9 cellular contexts compared by ENCODE assay signal in the genomic region with DNA sequence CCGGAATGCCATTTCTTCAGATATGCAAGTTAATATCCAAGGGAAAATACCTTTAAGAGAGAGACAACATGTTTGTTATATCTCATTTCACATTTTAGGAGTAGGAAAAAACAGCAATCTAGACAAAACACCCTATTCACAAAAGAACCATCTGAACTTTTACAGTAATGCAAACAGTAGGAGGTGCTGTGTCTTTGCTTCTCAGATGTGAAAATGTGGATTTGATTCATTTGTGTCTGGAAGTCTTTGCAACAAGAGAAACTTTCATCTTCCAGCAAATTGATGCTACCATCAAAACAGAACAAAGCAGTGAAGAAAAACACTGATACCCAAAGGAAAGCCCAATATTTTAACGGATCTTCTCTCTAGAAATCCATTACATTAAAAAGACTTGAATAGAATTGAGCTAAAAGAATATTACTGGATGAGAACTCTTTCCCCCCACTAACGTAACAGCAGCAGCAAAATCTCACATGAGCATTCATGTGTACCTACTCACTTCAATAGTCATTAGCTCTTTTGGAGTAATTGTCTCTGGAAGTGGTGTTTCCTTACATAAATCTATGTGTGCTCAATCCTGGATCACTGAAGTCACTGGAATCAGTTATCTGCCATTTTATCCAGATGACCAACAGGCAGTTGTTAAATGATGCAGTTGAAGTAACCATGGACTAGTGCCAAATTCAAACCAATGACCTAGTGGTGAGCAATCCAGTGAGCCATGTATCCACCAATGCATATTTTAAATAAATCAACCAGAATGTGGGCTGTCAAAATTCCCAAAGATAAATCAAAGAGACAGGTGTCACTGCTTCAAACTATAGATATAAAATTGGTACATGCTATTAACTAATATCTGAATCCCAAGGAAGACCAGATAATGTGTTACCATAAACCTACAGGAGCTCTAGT. TPM values are rescaled to one million over a fixed set of nuclear protein-coding genes. Genes with fewer than 3 reads are reported as not detected.
DNase-seq lines count a peak whose midpoint lies in the region; ATAC-seq and TF ChIP-seq lines count a peak whose summit lies in the region.
"Had no signal": no experiment of that assay in that cellular context is flagged by ENCODE, and none has a peak within 500 bp of the region (broad histone marks: within the 10 kb centered on the region; RNA-seq: fewer than 3 reads in every experiment).

No MANE protein-coding gene starts in this region.

- peak overlapping the region; percentile 93 for H3K27ac ChIP-seq in epithelial cell of prostate

- DNase-seq in DMS79 (lab: John Stamatoyannopoulos, UW) (peak; percentile 16), NCI-H460 (ENCODE audit: extremely low read depth, low read depth) (peak; percentile 28), epithelial cell of prostate (ENCODE audit: low read depth, low spot score) (peak; percentile 63), osteocyte (ENCODE audit: extremely low spot score, unreplicated experiment) (no peak), NCI-H2081 treated with DMSO at 0.1 percent for 48 hours (lab: John Stamatoyannopoulos, UW) (no peak)
- no peak for DNase-seq in activated CD8-positive, alpha-beta memory T cell treated with anti-CD3 and anti-CD28 coated beads for 24 hours
- no peak for DNase-seq in stimulated activated CD4-positive, alpha-beta T cell treated with anti-CD3 and anti-CD28 coated beads, Interleukin-4, amount 100 ng/mL, for 4 hours
- DNase-seq: activated T-cell treated with anti-CD3 and anti-CD28 coated beads, Interleukin-2, amount 50 U/mL, for 72 hours had no signal

- H3K27ac Mint-ChIP-seq in osteocyte (ENCODE audit: unreplicated experiment): peak overlapping the region; percentile 5
- H3K27ac Mint-ChIP-seq: activated T-cell treated with anti-CD3 and anti-CD28 coated beads, Interleukin-2, amount 50 U/mL, for 72 hours had no signal

- peaks cover 22% of the 10 kb centered on the region for H3K36me3 Mint-ChIP-seq in osteocyte (ENCODE audit: unreplicated experiment)

- no peak for ATAC-seq in HG02840 (IDR thresholded peaks at IDR 0.05; ENCODE audit: low FRiP score, unreplicated experiment)
- ATAC-seq: activated T-cell treated with anti-CD3 and anti-CD28 coated beads, Interleukin-2, amount 50 U/mL, for 72 hours had no signal

- peaks cover 46% of the 10 kb centered on the region for H3K4me1 Mint-ChIP-seq in osteocyte (ENCODE audit: unreplicated experiment)

- no peaks in the 10 kb centered on the region for H3K27me3 Mint-ChIP-seq in osteocyte (ENCODE audit: unreplicated experiment)

- peak; percentile 58 for TF ChIP-seq CTCF in osteocyte (IDR thresholded peaks at IDR 0.05)

- peak overlapping the region; percentile 93 for H3K4me3 Mint-ChIP-seq in osteocyte (ENCODE audit: unreplicated experiment)
- H3K4me3 Mint-ChIP-seq: activated T-cell treated with anti-CD3 and anti-CD28 coated beads, Interleukin-2, amount 50 U/mL, for 72 hours had no signal

- no peaks in the 10 kb centered on the region for H3K9me3 Mint-ChIP-seq in osteocyte (ENCODE audit: unreplicated experiment)

RNA-seq across cellular contexts. Expression of a gene that starts 1.8 kb away (rescaled TPM):
- 8.2 and 9.2 TPM in 2 replicates for total RNA-seq in NCI-H460 (2014; rRNA removed; shearing (Covaris generic))
- 3.9 and 8.7 TPM in 2 replicates for polyA plus RNA-seq in NCI-H460 (2014; cell fraction: nucleus; rRNA removed)
- total RNA-seq in osteocyte: 74.1 and 77.5 TPM in 2 replicates
- total RNA-seq: activated T-cell treated with anti-CD3 and anti-CD28 coated beads, Interleukin-2, amount 50 U/mL, for 72 hours had no signal

Comparison
In these comparisons a context has a peak if more than half of its experiments do, and no peak if none do; other contexts are left out.
1. DNase-seq: peak in DMS79 (single experiment), NCI-H460 (single experiment) and epithelial cell of prostate (single experiment); none in osteocyte (single experiment), activated CD8-positive, alpha-beta memory T cell treated with anti-CD3 and anti-CD28 coated beads for 24 hours (single experiment), NCI-H2081 treated with DMSO at 0.1 percent for 48 hours (single experiment) and stimulated activated CD4-positive, alpha-beta T cell treated with anti-CD3 and anti-CD28 coated beads, Interleukin-4, amount 100 ng/mL, for 4 hours (0 of 2).